ENCODE assay signal across 32 cellular contexts in genomic region chr4:173130671-173131070, GRCh38.
"Had no signal": no experiment of that assay in that cellular context is flagged by ENCODE, and none has a peak within 500 bp of the region (broad histone marks: within the 10 kb centered on the region; RNA-seq: fewer than 3 reads in every experiment).

No MANE protein-coding gene starts in this region.

- H3K4me1 ChIP-seq: esophagus squamous epithelium, foreskin keratinocyte, gastrocnemius medialis, heart left ventricle had no signal

- H3K36me3 Mint-ChIP-seq: activated naive CD8-positive, alpha-beta T cell had no signal

- FAIRE-seq: astrocyte, bronchial epithelial cell had no signal

- H3K4me1 Mint-ChIP-seq: activated CD4-positive, alpha-beta T cell treated with anti-CD3 and anti-CD28 coated beads for 36 hours; activated CD4-positive, alpha-beta T cell treated with anti-CD3 and anti-CD28 coated beads, Interleukin-2, amount 10 ng/mL, durations not matched to agents 7 days and 5 days; central memory CD8-positive, alpha-beta T cell; endodermal cell had no signal

- H3K27me3 Mint-ChIP-seq: activated CD4-positive, alpha-beta T cell treated with anti-CD3 and anti-CD28 coated beads for 36 hours; activated naive CD8-positive, alpha-beta T cell; dendritic cell treated with granulocyte-macrophage colony-stimulating factor and Interleukin-4, amounts not matched to agents 40 ng/mL and 50 ng/mL, for 4 days had no signal

- H3K27ac Mint-ChIP-seq: activated CD4-positive, alpha-beta memory T cell treated with anti-CD3 and anti-CD28 coated beads, Interleukin-2, amount 10 ng/mL, durations not matched to agents 7 days and 5 days; activated CD4-positive, alpha-beta T cell treated with anti-CD3 and anti-CD28 coated beads for 36 hours; activated CD4-positive, alpha-beta T cell treated with anti-CD3 and anti-CD28 coated beads, Interleukin-2, amount 10 ng/mL, durations not matched to agents 7 days and 5 days; activated naive CD8-positive, alpha-beta T cell; activated T-cell treated with anti-CD3 and anti-CD28 coated beads, Interleukin-2, amount 50 U/mL, for 24 hours; activated T-cell treated with anti-CD3 and anti-CD28 coated beads, Interleukin-2, amount 50 U/mL, for 72 hours; dendritic cell treated with granulocyte-macrophage colony-stimulating factor and Interleukin-4, amounts not matched to agents 40 ng/mL and 50 ng/mL, for 4 days; endodermal cell had no signal

- H3K4me3 ChIP-seq: coronary artery, dorsolateral prefrontal cortex, esophagus squamous epithelium, gastrocnemius medialis, heart left ventricle had no signal

- H3K27me3 ChIP-seq: brain microvascular endothelial cell, dorsolateral prefrontal cortex, esophagus squamous epithelium, gastrocnemius medialis, heart left ventricle had no signal

- DNase-seq: activated CD4-positive, alpha-beta memory T cell treated with anti-CD3 and anti-CD28 coated beads, Interleukin-2, amount 10 ng/mL, durations not matched to agents 7 days and 5 days; activated CD4-positive, alpha-beta T cell treated with anti-CD3 and anti-CD28 coated beads for 36 hours; activated CD4-positive, alpha-beta T cell treated with anti-CD3 and anti-CD28 coated beads, Interleukin-2, amount 10 ng/mL, durations not matched to agents 7 days and 5 days; activated CD4-positive, alpha-beta T cell treated with anti-CD3 and anti-CD28 coated beads, Interleukin-2, amount 50 U/mL, for 4 hours; activated CD4-positive, CD25-positive, alpha-beta regulatory T cell; activated CD4-positive, CD25-positive, alpha-beta regulatory T cell treated with anti-CD3 and anti-CD28 coated beads, Interleukin-2, amount 50 U/mL, for 72 hours; activated CD8-positive, alpha-beta memory T cell treated with anti-CD3 and anti-CD28 coated beads, Interleukin-2, amount 50 U/mL, for 48 hours; activated gamma-delta T cell; activated naive CD4-positive, alpha-beta T cell; activated naive CD4-positive, alpha-beta T cell treated with anti-CD3 and anti-CD28 coated beads, Interleukin-2, amount 50 U/mL, for 16 hours; activated T-cell treated with anti-CD3 and anti-CD28 coated beads for 4 hours; activated T-cell treated with anti-CD3 and anti-CD28 coated beads, Interleukin-2, amount 50 U/mL, for 24 hours; activated T-cell treated with anti-CD3 and anti-CD28 coated beads, Interleukin-2, amount 50 U/mL, for 72 hours; amniotic stem cell; anterior cingulate cortex; brain microvascular endothelial cell; dorsolateral prefrontal cortex; effector memory CD4-positive, alpha-beta T cell; endodermal cell; erythroblast; esophagus squamous epithelium; foreskin keratinocyte; gastrocnemius medialis; glutamatergic neuron; heart left ventricle; T-helper 2 cell had no signal

- H3K9me3 ChIP-seq: esophagus squamous epithelium, gastrocnemius medialis, heart left ventricle had no signal

- H3K27ac ChIP-seq: brain microvascular endothelial cell, coronary artery, dorsolateral prefrontal cortex, esophagus squamous epithelium, foreskin keratinocyte, gastrocnemius medialis, heart left ventricle had no signal

- H3K9me3 Mint-ChIP-seq: activated CD4-positive, alpha-beta memory T cell treated with anti-CD3 and anti-CD28 coated beads, Interleukin-2, amount 10 ng/mL, durations not matched to agents 7 days and 5 days; activated CD4-positive, alpha-beta T cell treated with anti-CD3 and anti-CD28 coated beads, Interleukin-2, amount 10 ng/mL, durations not matched to agents 7 days and 5 days; activated T-cell treated with anti-CD3 and anti-CD28 coated beads, Interleukin-2, amount 50 U/mL, for 24 hours; activated T-cell treated with anti-CD3 and anti-CD28 coated beads, Interleukin-2, amount 50 U/mL, for 72 hours; central memory CD8-positive, alpha-beta T cell; dendritic cell treated with granulocyte-macrophage colony-stimulating factor and Interleukin-4, amounts not matched to agents 40 ng/mL and 50 ng/mL, for 4 days; endodermal cell had no signal

- H3K4me3 Mint-ChIP-seq: activated CD4-positive, alpha-beta memory T cell treated with anti-CD3 and anti-CD28 coated beads, Interleukin-2, amount 10 ng/mL, durations not matched to agents 7 days and 5 days; activated CD4-positive, alpha-beta T cell treated with anti-CD3 and anti-CD28 coated beads for 36 hours; activated CD4-positive, alpha-beta T cell treated with anti-CD3 and anti-CD28 coated beads, Interleukin-2, amount 10 ng/mL, durations not matched to agents 7 days and 5 days; activated naive CD8-positive, alpha-beta T cell; activated T-cell treated with anti-CD3 and anti-CD28 coated beads, Interleukin-2, amount 50 U/mL, for 24 hours; activated T-cell treated with anti-CD3 and anti-CD28 coated beads, Interleukin-2, amount 50 U/mL, for 72 hours; central memory CD8-positive, alpha-beta T cell; dendritic cell treated with granulocyte-macrophage colony-stimulating factor and Interleukin-4, amounts not matched to agents 40 ng/mL and 50 ng/mL, for 4 days; endodermal cell had no signal

- H3K36me3 ChIP-seq: brain microvascular endothelial cell, esophagus squamous epithelium, gastrocnemius medialis, heart left ventricle had no signal
